9 cellular contexts compared by ENCODE assay signal in the genomic region with DNA sequence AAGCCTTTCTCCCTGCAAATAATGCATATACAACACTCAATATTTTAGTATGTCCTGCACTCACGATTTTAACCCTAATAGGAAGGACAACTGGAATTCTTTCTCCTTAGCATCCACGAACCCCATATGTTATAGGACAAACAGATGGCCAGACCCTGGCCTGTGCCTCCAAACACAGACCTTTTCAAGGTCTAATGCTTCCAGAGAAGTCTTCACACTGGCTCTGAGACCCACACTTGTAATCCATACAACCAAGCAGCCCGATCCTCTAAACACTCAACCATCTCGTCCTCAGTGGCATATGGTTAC. TPM values are rescaled to one million over a fixed set of nuclear protein-coding genes. Genes with fewer than 3 reads are reported as not detected.
A peak's percentile ranks its signal among the peaks of the same experiment; 100 is the strongest.
DNase-seq lines count a peak whose midpoint lies in the region; ATAC-seq and TF ChIP-seq lines count a peak whose summit lies in the region.
"Had no signal": no experiment of that assay in that cellular context is flagged by ENCODE, and none has a peak within 500 bp of the region (broad histone marks: within the 10 kb centered on the region; RNA-seq: fewer than 3 reads in every experiment).

No MANE protein-coding gene starts in this region.

- H3K27me3 ChIP-seq in SJCRH30: no peaks in the 10 kb centered on the region
- peaks cover 9% of the 10 kb centered on the region for H3K27me3 ChIP-seq in left ventricle myocardium inferior (ENCODE audit: low read depth)
- no peaks in the 10 kb centered on the region for H3K27me3 ChIP-seq in skeletal muscle tissue (ENCODE audit: control insufficient read depth in 3 of 3, insufficient read depth in 3 of 3, low read length in 3 of 3)

- DNase-seq in SJCRH30 (no peak), left ventricle myocardium inferior (no peak), dedifferentiated amniotic fluid mesenchymal stem cell (ENCODE audit: extremely low spot score) (no peak)
- DNase-seq: NCI-H226 had no signal

- TF ChIP-seq CTCF in GM12875 (IDR thresholded peaks at IDR 0.05; ENCODE audit: borderline replicate concordance, insufficient read depth, low read depth, low read length): no peak
- TF ChIP-seq CTCF in left ventricle myocardium inferior (IDR thresholded peaks at IDR 0.05; ENCODE audit: borderline replicate concordance): no peak

- intact Hi-C loops in left ventricle myocardium inferior (cut with micrococcal nuclease): no loop called here

- H3K27ac ChIP-seq in SJCRH30 (no peak overlapping the region), left ventricle myocardium inferior (replicated peaks) (peak overlapping the region; percentile 91), skeletal muscle tissue (ENCODE audit: low read depth, low read length) (peak overlapping the region; percentile 91)

- H3K9ac ChIP-seq in skeletal muscle tissue (ENCODE audit: low read depth in 1 of 3, low read length in 3 of 3): peak overlapping the region; percentile 72 to 80 (median 74)

- H3K4me3 ChIP-seq in GM12875 (ENCODE audit: low read depth, low read length) (peak overlapping the region; percentile 57), SJCRH30 (peak overlapping the region; percentile 45), left ventricle myocardium inferior (peak overlapping the region; percentile 75), skeletal muscle tissue (ENCODE audit: low read length in 3 of 3) (peak overlapping the region; percentile 56 to 73 (median 71))

- ATAC-seq in HG02642 (IDR thresholded peaks at IDR 0.05; ENCODE audit: poor library complexity, unreplicated experiment): no peak
- ATAC-seq in HG03565 (IDR thresholded peaks at IDR 0.05; ENCODE audit: unreplicated experiment): no peak
- ATAC-seq in HG03378 (IDR thresholded peaks at IDR 0.05; ENCODE audit: unreplicated experiment): no peak

- no peaks in the 10 kb centered on the region for H3K36me3 ChIP-seq in SJCRH30
- H3K36me3 ChIP-seq in left ventricle myocardium inferior: peaks cover 26% of the 10 kb centered on the region
- peaks cover 0 to 3% (median under 1%) of the 10 kb centered on the region in 3 donors for H3K36me3 ChIP-seq in skeletal muscle tissue (ENCODE audit: control insufficient read depth in 3 of 3, insufficient read depth in 3 of 3, low read length in 3 of 3)

- H3K4me1 ChIP-seq in SJCRH30: no peaks in the 10 kb centered on the region
- H3K4me1 ChIP-seq in left ventricle myocardium inferior: peaks cover 40% of the 10 kb centered on the region
- peaks cover 0 to 7% (median 3%) of the 10 kb centered on the region in 3 donors for H3K4me1 ChIP-seq in skeletal muscle tissue (ENCODE audit: control insufficient read depth in 3 of 3, insufficient read depth in 3 of 3, low read length in 3 of 3)

- H3K9me3 ChIP-seq in SJCRH30 (replicated peaks) (no peaks in the 10 kb centered on the region), left ventricle myocardium inferior (replicated peaks) (no peaks in the 10 kb centered on the region), skeletal muscle tissue (ENCODE audit: control insufficient read depth in 3 of 3, low read length in 3 of 3) (no peaks in the 10 kb centered on the region)

RNA-seq across cellular contexts. Expression of a gene that starts 0.6 kb away (rescaled TPM):
- 1.9 and 2.6 TPM in 2 replicates for total RNA-seq in SJCRH30 (2014; rRNA removed; shearing (Covaris generic))
- total RNA-seq in left ventricle myocardium inferior (13.7 TPM), skeletal muscle tissue (49.6 TPM)
